ENCODE assay signal across 8 cellular contexts in the genomic region with DNA sequence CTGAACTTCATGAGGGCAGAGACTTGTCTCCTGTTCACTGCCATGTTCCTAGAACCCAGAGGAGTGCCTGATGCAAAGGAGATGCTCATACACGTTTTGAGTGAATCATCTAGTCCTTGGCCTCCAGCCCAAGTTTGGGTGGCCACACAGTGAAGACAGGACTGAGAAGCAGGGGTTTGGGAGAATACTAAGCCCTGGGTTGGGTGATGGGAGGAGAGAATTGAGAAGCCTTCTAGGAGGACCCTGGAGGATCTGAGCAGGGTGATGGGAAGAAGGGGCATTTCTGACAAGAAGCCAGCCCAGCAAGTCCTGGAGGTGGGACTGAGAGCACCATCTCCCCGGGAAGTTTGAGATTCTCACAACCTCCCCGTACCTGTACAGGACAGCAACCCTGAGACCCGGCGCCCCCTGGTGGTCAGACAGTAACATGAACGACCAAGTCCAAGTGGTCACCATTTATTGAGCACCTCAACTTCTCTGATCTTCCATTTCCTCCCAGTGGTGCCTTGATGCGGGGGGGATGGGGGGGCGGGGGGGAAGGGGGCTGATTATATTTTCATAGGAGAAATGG. TPM values are rescaled to one million over a fixed set of nuclear protein-coding genes. Genes with fewer than 3 reads are reported as not detected.
DNase-seq lines count a peak whose midpoint lies in the region; ATAC-seq and TF ChIP-seq lines count a peak whose summit lies in the region.

No MANE protein-coding gene starts in this region.

- H3K36me3 Mint-ChIP-seq in osteocyte (ENCODE audit: unreplicated experiment) = peaks cover 9% of the 10 kb centered on the region

- no peaks in the 10 kb centered on the region for H3K79me2 ChIP-seq in PC-9 (ENCODE audit: low read depth)

- CTCF ChIA-PET in PC-9 (lab: Charles Lee) = interaction anchor here (1.5 kb wide), 1 partner anchor 76 kb away, joined by 8 read pairs; no protein-coding TSS in a partner anchor

- H3K9me3 Mint-ChIP-seq in osteocyte (ENCODE audit: unreplicated experiment) = no peaks in the 10 kb centered on the region

- no peak for TF ChIP-seq POLR2A in transverse colon (IDR thresholded peaks at IDR 0.05)

- peaks cover 3% of the 10 kb centered on the region for H3K4me1 Mint-ChIP-seq in osteocyte (ENCODE audit: unreplicated experiment)

- ATAC-seq in HG02759 (IDR thresholded peaks at IDR 0.05; ENCODE audit: unreplicated experiment) = no peak

- H3F3A ChIP-seq in PC-9 (ENCODE audit: insufficient read depth, low read depth) = peaks cover 40% of the 10 kb centered on the region; the same call in 1 of the 2 replicates

- 0 to 5% methylated on average over 2 to 7 of the region's 8 CpGs for WGBS in transverse colon (ENCODE audit: low coverage in 1 of 2), 2 donors

- H4K20me1 ChIP-seq in PC-9 (ENCODE audit: insufficient read depth) = peaks cover 42% of the 10 kb centered on the region

- BruUV-seq in PC-9 (replicated peaks; lab: Mats Ljungman, UMichigan) = no TSS peak

- no peaks in the 10 kb centered on the region for H3K27me3 Mint-ChIP-seq in osteocyte (ENCODE audit: unreplicated experiment)

- H3K9me3 ChIP-seq in BE2C (no peaks in the 10 kb centered on the region), HAP-1 (no peaks in the 10 kb centered on the region), PC-9 (ENCODE audit: insufficient read depth, low read depth) (no peaks in the 10 kb centered on the region), transverse colon (no peaks in the 10 kb centered on the region)

- H3K4me3 ChIP-seq in BE2C (ENCODE audit: low read depth, low read length) (no peak overlapping the region), HAP-1 (no peak overlapping the region), PC-9 (no peak overlapping the region), transverse colon (no peak overlapping the region)

- no peak overlapping the region for H3K4me2 ChIP-seq in PC-9

- H3K27ac Mint-ChIP-seq in osteocyte (ENCODE audit: unreplicated experiment) = no peak overlapping the region

- H3K27ac ChIP-seq in PC-9 (no peak overlapping the region), transverse colon (no peak overlapping the region)

- DNase-seq in BE2C = peak; percentile 75
- DNase-seq in HAP-1 (ENCODE audit: low spot score in 2 of 2) = peak; percentile 48 to 85
- peak; percentile 62 to 69 for DNase-seq in PC-9
- DNase-seq in activated T-helper 1 cell treated with anti-CD3 and anti-CD28 coated beads, Interleukin-2, amount 50 U/mL, for 16 hours (ENCODE audit: low read depth in 1 of 2, low spot score in 1 of 2) = peak; percentile 52 to 61
- DNase-seq in fibroblast of the conjunctiva (ENCODE audit: low read depth) = peak; percentile 22
- DNase-seq in osteocyte (ENCODE audit: extremely low spot score, unreplicated experiment) = no peak
- DNase-seq in transverse colon = peak; percentile 61

- no peak overlapping the region for H3K4me3 Mint-ChIP-seq in osteocyte (ENCODE audit: unreplicated experiment)

- POLR2A ChIA-PET in PC-9 (lab: Charles Lee; ENCODE audit: unreplicated experiment) = no interaction called here

- no peaks in the 10 kb centered on the region for H3K9me2 ChIP-seq in PC-9 (ENCODE audit: insufficient read depth)

- in situ Hi-C loops in HAP-1 (cut with MboI; ENCODE audit: low sequenced_read_pairs) = loop anchor here (10.0 kb wide), 1 partner anchor 172 kb away; no protein-coding TSS in a partner anchor
- in situ Hi-C loops in transverse colon (cut with MboI; ENCODE audit: low pct_ligation_motif_present in 1 of 4, low pct_unique_long_range_greater_than_20kb in 1 of 4, low sequenced_read_pairs in 3 of 4) = no loop called here

- TF ChIP-seq EP300 in transverse colon (IDR thresholded peaks at IDR 0.05; ENCODE audit: low read depth) = no peak

- H3K27me3 ChIP-seq in BE2C (no peaks in the 10 kb centered on the region; the same call in 1 of the 2 replicates), HAP-1 (ENCODE audit: low read depth) (no peaks in the 10 kb centered on the region), PC-9 (ENCODE audit: insufficient read depth, low read depth) (no peaks in the 10 kb centered on the region), transverse colon (no peaks in the 10 kb centered on the region)

- no peaks in the 10 kb centered on the region for H3K4me1 ChIP-seq in BE2C
- H3K4me1 ChIP-seq in HAP-1 = no peaks in the 10 kb centered on the region
- H3K4me1 ChIP-seq in PC-9 (replicated peaks; ENCODE audit: insufficient read depth) = no peaks in the 10 kb centered on the region
- peaks cover 0 to 8% (median 0%) of the 10 kb centered on the region in 4 donors for H3K4me1 ChIP-seq in transverse colon

- H3K36me3 ChIP-seq in BE2C (peaks cover 4% of the 10 kb centered on the region), HAP-1 (replicated peaks) (peaks cover 8% of the 10 kb centered on the region; the same call in 1 of the 2 replicates), PC-9 (ENCODE audit: low read depth) (no peaks in the 10 kb centered on the region), transverse colon (no peaks in the 10 kb centered on the region)

- TF ChIP-seq CTCF in BE2C (IDR thresholded peaks at IDR 0.05; ENCODE audit: low read depth, low read length) = peak; percentile 73
- TF ChIP-seq CTCF in PC-9 (conservative IDR thresholded peaks at IDR 0.05) = peak; percentile 85
- TF ChIP-seq CTCF in osteocyte (IDR thresholded peaks at IDR 0.05) = peak; percentile 52
- TF ChIP-seq CTCF in transverse colon (IDR thresholded peaks at IDR 0.05) = peak; percentile 40 to 68 (median 58)

- H2AFZ ChIP-seq in PC-9 = no peak overlapping the region

- intact Hi-C loops in PC-9 (cut with micrococcal nuclease; ENCODE audit: unreplicated experiment) = loop anchor here (1.0 to 5.0 kb wide), 7 partner anchors 128 to 728 kb away; partner anchors contain the start of gene KLK6
- intact Hi-C loops in transverse colon (cut with DNase I; ENCODE audit: low total_unique reads) = no loop called here

RNA-seq across cellular contexts. Expression of gene CTU1, which starts 11.0 kb away (rescaled TPM):
- 25.4 TPM for polyA plus RNA-seq in BE2C (2012; ENCODE audit: insufficient read depth, insufficient read length, low read depth)
- total RNA-seq in PC-9 (2021) (7.2 and 12.6 TPM in 2 replicates), osteocyte (5.6 and 6.5 TPM in 2 replicates), transverse colon (10 to 100 TPM in 1 of 4 donors, 1 to 10 TPM in 3; 3.4 to 35.4 (median 7.3) TPM)

RNA-seq across cellular contexts. Expression of gene KLK14, which starts 14.6 kb away (rescaled TPM):
- not detected for polyA plus RNA-seq in BE2C (2012; ENCODE audit: insufficient read depth, insufficient read length, low read depth)
- total RNA-seq in PC-9 (2021) (0.35 and 0.57 TPM in 2 replicates), osteocyte (not detected in 2 replicates), transverse colon (under 1 TPM in 1 of 4 donors, not detected in 3; 0.82 TPM)

RNA-seq across cellular contexts. Expression of gene SIGLEC9, which starts 27.5 kb away (rescaled TPM):
- polyA plus RNA-seq in BE2C (2012; ENCODE audit: insufficient read depth, insufficient read length, low read depth) = not detected
- total RNA-seq in PC-9 (2021) (not detected in 2 replicates), osteocyte (not detected in 2 replicates), transverse colon (1 to 10 TPM in 2 of 4 donors, not detected in 2; 2.0 to 2.2 TPM)

RNA-seq across cellular contexts. Expression of gene KLK13, which starts 32.4 kb away (rescaled TPM):
- polyA plus RNA-seq in BE2C (2012; ENCODE audit: insufficient read depth, insufficient read length, low read depth) = not detected
- total RNA-seq in PC-9 (2021) (not detected in 2 replicates), osteocyte (not detected in 2 replicates), transverse colon (1 to 10 TPM in 1 of 4 donors, not detected in 3; 3.3 TPM)

RNA-seq across cellular contexts. Expression of gene SIGLEC7, which starts 44.9 kb away (rescaled TPM):
- not detected for polyA plus RNA-seq in BE2C (2012; ENCODE audit: insufficient read depth, insufficient read length, low read depth)
- total RNA-seq in PC-9 (2021) (not detected in 2 replicates), osteocyte (not detected in 2 replicates), transverse colon (1 to 10 TPM in 1 of 4 donors, under 1 TPM in 1, not detected in 2; 0.82 to 2.1 TPM)
